In genomic region chr9:3467593-3468219, GRCh38 we compare ENCODE assay signal across 9 cellular contexts. TPM values are rescaled to one million over a fixed set of nuclear protein-coding genes. Genes with fewer than 3 reads are reported as not detected.
DNase-seq lines count a peak whose midpoint lies in the region; ATAC-seq and TF ChIP-seq lines count a peak whose summit lies in the region.
"Had no signal": no experiment of that assay in that cellular context is flagged by ENCODE, and none has a peak within 500 bp of the region (broad histone marks: within the 10 kb centered on the region; RNA-seq: fewer than 3 reads in every experiment).

No MANE protein-coding gene starts in this region.

- intact Hi-C loops in CD4-positive, alpha-beta T cell (cut with DNase I, micrococcal nuclease) = loop anchor here (2.0 to 10.0 kb wide), 7 partner anchors 180 to 877 kb away; no protein-coding TSS in a partner anchor
- intact Hi-C loops in activated CD4-positive, alpha-beta memory T cell treated with anti-CD3 and anti-CD28 coated beads for 36 hours (cut with micrococcal nuclease) = loop anchor here (2.0 to 10.0 kb wide), 3 partner anchors 180 to 647 kb away; no protein-coding TSS in a partner anchor

- no peaks in the 10 kb centered on the region for H3K27me3 Mint-ChIP-seq in CD4-positive, alpha-beta T cell
- H3K27me3 Mint-ChIP-seq in activated CD4-positive, alpha-beta memory T cell treated with anti-CD3 and anti-CD28 coated beads for 36 hours = no peaks in the 10 kb centered on the region
- no peaks in the 10 kb centered on the region for H3K27me3 Mint-ChIP-seq in effector memory CD8-positive, alpha-beta T cell
- no peaks in the 10 kb centered on the region for H3K27me3 Mint-ChIP-seq in mesothelial cell of epicardium (ENCODE audit: low read depth)

- H3K27me3 ChIP-seq in CD4-positive, alpha-beta T cell (ENCODE audit: control insufficient read depth, insufficient read depth, low read length) = no peaks in the 10 kb centered on the region

- peaks cover 6% of the 10 kb centered on the region for H3K4me1 Mint-ChIP-seq in CD4-positive, alpha-beta T cell (ENCODE audit: low read depth)
- H3K4me1 Mint-ChIP-seq in activated CD4-positive, alpha-beta memory T cell treated with anti-CD3 and anti-CD28 coated beads for 36 hours (ENCODE audit: low read depth) = peaks cover 13% of the 10 kb centered on the region
- peaks cover 2 to 3% of the 10 kb centered on the region in 2 donors for H3K4me1 Mint-ChIP-seq in effector memory CD8-positive, alpha-beta T cell (ENCODE audit: low read depth in 2 of 2)
- H3K4me1 Mint-ChIP-seq in mesothelial cell of epicardium = peaks cover 22% of the 10 kb centered on the region

- ATAC-seq in CD4-positive, alpha-beta T cell (ENCODE audit: poor library complexity) = peak; percentile 100
- ATAC-seq in GM19328 (IDR thresholded peaks at IDR 0.05; ENCODE audit: unreplicated experiment) (peak; percentile 96), HG03354 (IDR thresholded peaks at IDR 0.05; ENCODE audit: poor library complexity, severe bottlenecking, unreplicated experiment) (peak; percentile 99)
- ATAC-seq in effector memory CD8-positive, alpha-beta T cell (replicated peaks) = peak; percentile 100

- H3K9me3 ChIP-seq in CD4-positive, alpha-beta T cell (ENCODE audit: control insufficient read depth, low read length) = no peaks in the 10 kb centered on the region

- no peak overlapping the region for H3K27ac ChIP-seq in CD4-positive, alpha-beta T cell (ENCODE audit: low read depth, low read length)

- no peaks in the 10 kb centered on the region for H3K9me3 Mint-ChIP-seq in CD4-positive, alpha-beta T cell
- no peaks in the 10 kb centered on the region for H3K9me3 Mint-ChIP-seq in activated CD4-positive, alpha-beta memory T cell treated with anti-CD3 and anti-CD28 coated beads for 36 hours
- H3K9me3 Mint-ChIP-seq in effector memory CD8-positive, alpha-beta T cell = no peaks in the 10 kb centered on the region
- peaks cover 5% of the 10 kb centered on the region for H3K9me3 Mint-ChIP-seq in mesothelial cell of epicardium
- H3K9me3 Mint-ChIP-seq: T-helper 1 cell treated with Interleukin-12 subunit alpha and Interleukin-12 subunit beta and Interleukin-4 antibody, amounts not matched to agents 30 μg/mL and 1 μg/mL, for 36 hours had no signal

- no peaks in the 10 kb centered on the region for H3K36me3 Mint-ChIP-seq in CD4-positive, alpha-beta T cell (ENCODE audit: low read depth)
- H3K36me3 Mint-ChIP-seq in activated CD4-positive, alpha-beta memory T cell treated with anti-CD3 and anti-CD28 coated beads for 36 hours = peaks cover 8% of the 10 kb centered on the region
- H3K36me3 Mint-ChIP-seq in effector memory CD8-positive, alpha-beta T cell (ENCODE audit: insufficient read depth) = no peaks in the 10 kb centered on the region
- peaks cover 12% of the 10 kb centered on the region for H3K36me3 Mint-ChIP-seq in mesothelial cell of epicardium

- TF ChIP-seq CTCF in CD4-positive, alpha-beta T cell (IDR thresholded peaks at IDR 0.05) = peak; percentile 88
- TF ChIP-seq CTCF in mesothelial cell of epicardium (IDR thresholded peaks at IDR 0.05; ENCODE audit: unreplicated experiment) = no peak

- no peak overlapping the region for H3K27ac Mint-ChIP-seq in CD4-positive, alpha-beta T cell
- no peak overlapping the region for H3K27ac Mint-ChIP-seq in activated CD4-positive, alpha-beta memory T cell treated with anti-CD3 and anti-CD28 coated beads for 36 hours
- H3K27ac Mint-ChIP-seq in effector memory CD8-positive, alpha-beta T cell = no peak overlapping the region
- peak overlapping the region; percentile 80 for H3K27ac Mint-ChIP-seq in mesothelial cell of epicardium
- H3K27ac Mint-ChIP-seq: T-helper 1 cell treated with Interleukin-12 subunit alpha and Interleukin-12 subunit beta and Interleukin-4 antibody, amounts not matched to agents 30 μg/mL and 1 μg/mL, for 36 hours had no signal

- POLR2A ChIA-PET in CD4-positive, alpha-beta T cell (lab: Charles Lee) = interaction anchor here (2.1 to 2.7 kb wide), 2 partner anchors 10 to 59 kb away, joined by 12 to 19 read pairs; partner anchors contain the start of gene RFX3
- POLR2A ChIA-PET in activated CD4-positive, alpha-beta memory T cell treated with anti-CD3 and anti-CD28 coated beads for 36 hours (lab: Charles Lee) = no interaction called here

- DNase-seq in CD4-positive, alpha-beta T cell = peak; percentile 34 to 57 (median 48)
- DNase-seq in NCI-H345 treated with DMSO at 0.1 percent for 48 hours (lab: John Stamatoyannopoulos, UW; ENCODE audit: unreplicated experiment) = peak; percentile 24
- peak; percentile 70 for DNase-seq in activated CD4-positive, alpha-beta memory T cell treated with anti-CD3 and anti-CD28 coated beads for 36 hours
- peak; percentile 47 to 52 (median 49) for DNase-seq in effector memory CD8-positive, alpha-beta T cell
- DNase-seq in mesothelial cell of epicardium (ENCODE audit: low spot score in 2 of 2, unreplicated experiment in 2 of 2) = no peak
- peak; percentile 35 to 49 for DNase-seq in stimulated activated CD8-positive, alpha-beta memory T cell treated with anti-CD3 and anti-CD28 coated beads, Interleukin-7, amount 100 ng/mL, for 4 hours (ENCODE audit: low read depth in 2 of 2)

- H3K4me3 Mint-ChIP-seq in CD4-positive, alpha-beta T cell = no peak overlapping the region
- no peak overlapping the region for H3K4me3 Mint-ChIP-seq in activated CD4-positive, alpha-beta memory T cell treated with anti-CD3 and anti-CD28 coated beads for 36 hours
- no peak overlapping the region for H3K4me3 Mint-ChIP-seq in effector memory CD8-positive, alpha-beta T cell
- H3K4me3 Mint-ChIP-seq in mesothelial cell of epicardium = no peak overlapping the region
- H3K4me3 Mint-ChIP-seq: T-helper 1 cell treated with Interleukin-12 subunit alpha and Interleukin-12 subunit beta and Interleukin-4 antibody, amounts not matched to agents 30 μg/mL and 1 μg/mL, for 36 hours had no signal

- CTCF ChIA-PET in CD4-positive, alpha-beta T cell (lab: Charles Lee) = interaction anchor here (0.6 to 1.1 kb wide), 11 partner anchors 8 to 178 kb away, joined by 3 to 15 read pairs (median 3); no protein-coding TSS in a partner anchor
- CTCF ChIA-PET in activated CD4-positive, alpha-beta memory T cell treated with anti-CD3 and anti-CD28 coated beads for 36 hours (lab: Charles Lee) = interaction anchor here (0.6 to 1.8 kb wide), 11 partner anchors 10 to 869 kb away, joined by 3 to 10 read pairs (median 3); no protein-coding TSS in a partner anchor

RNA-seq across cellular contexts. Expression of gene RFX3, which starts 58.1 kb away (rescaled TPM):
- 10 to 100 TPM; 22.9 to 24.8 TPM for total RNA-seq in CD4-positive, alpha-beta T cell
- 10 to 100 TPM; 12.2 to 13.4 TPM for total RNA-seq in activated CD4-positive, alpha-beta memory T cell treated with anti-CD3 and anti-CD28 coated beads for 36 hours
- 35.6 to 42.5 TPM (median 38.8 TPM) in 3 replicates for total RNA-seq in mesothelial cell of epicardium

Comparison
In these comparisons a context has a peak if more than half of its experiments do, and no peak if none do; other contexts are left out.
1. DNase-seq: peak in CD4-positive, alpha-beta T cell (10 of 10), NCI-H345 treated with DMSO at 0.1 percent for 48 hours (single experiment), activated CD4-positive, alpha-beta memory T cell treated with anti-CD3 and anti-CD28 coated beads for 36 hours (single experiment), effector memory CD8-positive, alpha-beta T cell (3 of 3) and stimulated activated CD8-positive, alpha-beta memory T cell treated with anti-CD3 and anti-CD28 coated beads, Interleukin-7, amount 100 ng/mL, for 4 hours (2 of 2); none in mesothelial cell of epicardium (0 of 2).
2. Peak in every context shown above with its lines, with median percentiles within 50 percentile points of each other: ATAC-seq.